8 cellular contexts compared by ENCODE assay signal in genomic region chr6:16419636-16420331, GRCh38.
A peak's percentile ranks its signal among the peaks of the same experiment; 100 is the strongest.
DNase-seq lines count a peak whose midpoint lies in the region; ATAC-seq and TF ChIP-seq lines count a peak whose summit lies in the region.

No MANE protein-coding gene starts in this region.

- H3K27ac ChIP-seq in upper lobe of right lung, result peak overlapping the region; percentile 70
- no peak overlapping the region for H3K27ac ChIP-seq in H9 (ENCODE audit: insufficient read length, low read depth, low read length)

- H3K4me1 Mint-ChIP-seq in activated naive CD4-positive, alpha-beta T cell treated with anti-CD3 and anti-CD28 coated beads, Interleukin-2, amount 10 ng/mL, durations not matched to agents 7 days and 5 days, result peaks cover 47% of the 10 kb centered on the region
- peaks cover 50% of the 10 kb centered on the region for H3K4me1 Mint-ChIP-seq in T-helper 1 cell treated with Interleukin-12 subunit alpha and Interleukin-12 subunit beta and Interleukin-4 antibody, amounts not matched to agents 30 μg/mL and 1 μg/mL, for 36 hours (ENCODE audit: low read depth)
- H3K4me1 Mint-ChIP-seq in H9, result peaks cover 21 to 26% of the 10 kb centered on the region in 2 experiments

- in situ Hi-C loops in ACHN (cut with HindIII; ENCODE audit: low pct_ligation_motif_present, low pct_unique_long_range_greater_than_20kb, low sequenced_read_pairs), result no loop called here

- H3K18ac ChIP-seq in H9 (ENCODE audit: insufficient read length, low read depth, low read length), result no peak overlapping the region

- no peaks in the 10 kb centered on the region for H3K9me3 Mint-ChIP-seq in activated naive CD4-positive, alpha-beta T cell treated with anti-CD3 and anti-CD28 coated beads, Interleukin-2, amount 10 ng/mL, durations not matched to agents 7 days and 5 days
- H3K9me3 Mint-ChIP-seq in T-helper 1 cell treated with Interleukin-12 subunit alpha and Interleukin-12 subunit beta and Interleukin-4 antibody, amounts not matched to agents 30 μg/mL and 1 μg/mL, for 36 hours, result no peaks in the 10 kb centered on the region
- no peaks in the 10 kb centered on the region for H3K9me3 Mint-ChIP-seq in H9

- H3K36me3 Mint-ChIP-seq in activated naive CD4-positive, alpha-beta T cell treated with anti-CD3 and anti-CD28 coated beads, Interleukin-2, amount 10 ng/mL, durations not matched to agents 7 days and 5 days, result peaks cover 24% of the 10 kb centered on the region
- peaks cover 18% of the 10 kb centered on the region for H3K36me3 Mint-ChIP-seq in T-helper 1 cell treated with Interleukin-12 subunit alpha and Interleukin-12 subunit beta and Interleukin-4 antibody, amounts not matched to agents 30 μg/mL and 1 μg/mL, for 36 hours (ENCODE audit: low read depth)
- H3K36me3 Mint-ChIP-seq in H9 (ENCODE audit: insufficient read depth in 1 of 3, low read depth in 3 of 3), result no peaks in the 10 kb centered on the region

- TF ChIP-seq CTCF in upper lobe of right lung (IDR thresholded peaks at IDR 0.05), result no peak
- no peak for TF ChIP-seq CTCF in H9 (conservative IDR thresholded peaks at IDR 0.05)

- H3K79me2 ChIP-seq in H9 (ENCODE audit: insufficient read depth, low read length), result no peaks in the 10 kb centered on the region

- DNase-seq in activated naive CD4-positive, alpha-beta T cell treated with anti-CD3 and anti-CD28 coated beads, Interleukin-2, amount 10 ng/mL, durations not matched to agents 7 days and 5 days, result no peak
- no peak for DNase-seq in activated naive CD4-positive, alpha-beta T cell (lab: John Stamatoyannopoulos, UW)
- DNase-seq in upper lobe of right lung (no peak), ACHN (no peak), left lobe of liver (ENCODE audit: low spot score) (no peak), H9 (no peak)

- H3K4ac ChIP-seq in H9 (ENCODE audit: low read depth, low read length), result no peak overlapping the region

- H4K20me1 ChIP-seq in H9 (ENCODE audit: control insufficient read depth, insufficient read depth, insufficient read length), result no peaks in the 10 kb centered on the region

- no peaks in the 10 kb centered on the region for H3K9me3 ChIP-seq in upper lobe of right lung
- no peaks in the 10 kb centered on the region for H3K9me3 ChIP-seq in H9 (ENCODE audit: control insufficient read depth, low read depth, low read length)

- CTCF ChIA-PET in activated naive CD4-positive, alpha-beta T cell treated with anti-CD3 and anti-CD28 coated beads, Interleukin-2, amount 10 ng/mL, durations not matched to agents 7 days and 5 days (lab: Charles Lee), result interaction anchor here (0.8 to 2.5 kb wide), 3 partner anchors 9 to 342 kb away, joined by 3 to 11 read pairs (median 3); no protein-coding TSS in a partner anchor

- no CpG with 5 or more reads among the region's 10 CpGs for WGBS in H9 (ENCODE audit: extremely low coverage, insufficient read length, low lambda C conversion rate)

- H4K91ac ChIP-seq in H9 (ENCODE audit: insufficient read length, low read depth, low read length), result no peak overlapping the region

- H3K4me1 ChIP-seq in upper lobe of right lung, result peaks cover 18% of the 10 kb centered on the region
- H3K4me1 ChIP-seq in H9 (ENCODE audit: insufficient read depth, low read length), result peaks cover 5% of the 10 kb centered on the region; the same call in 1 of the 2 replicates

- H4K5ac ChIP-seq in H9 (ENCODE audit: insufficient read length, low read depth, low read length), result no peak overlapping the region

- H3K9ac ChIP-seq in H9 (ENCODE audit: extremely low read depth, insufficient read length, low read length), result no peak overlapping the region

- H2BK120ac ChIP-seq in H9 (ENCODE audit: low read depth, low read length, poor library complexity, severe bottlenecking), result no peak overlapping the region

- H3K23me2 ChIP-seq in H9 (ENCODE audit: insufficient read length, low read depth, low read length, poor library complexity, severe bottlenecking), result no peaks in the 10 kb centered on the region

- no peak overlapping the region for H2BK15ac ChIP-seq in H9 (ENCODE audit: low read depth, low read length)

- H2BK5ac ChIP-seq in H9 (ENCODE audit: insufficient read length, low read length), result no peak overlapping the region

- H3K4me3 ChIP-seq in upper lobe of right lung, result no peak overlapping the region

- H3K79me1 ChIP-seq in H9 (ENCODE audit: insufficient read depth, low read depth, low read length, poor library complexity, severe bottlenecking), result no peaks in the 10 kb centered on the region

- no peaks in the 10 kb centered on the region for H3K27me3 Mint-ChIP-seq in activated naive CD4-positive, alpha-beta T cell treated with anti-CD3 and anti-CD28 coated beads, Interleukin-2, amount 10 ng/mL, durations not matched to agents 7 days and 5 days
- no peaks in the 10 kb centered on the region for H3K27me3 Mint-ChIP-seq in T-helper 1 cell treated with Interleukin-12 subunit alpha and Interleukin-12 subunit beta and Interleukin-4 antibody, amounts not matched to agents 30 μg/mL and 1 μg/mL, for 36 hours (ENCODE audit: low read depth)
- no peaks in the 10 kb centered on the region for H3K27me3 Mint-ChIP-seq in H9 (ENCODE audit: low read depth)

- H3K27me3 ChIP-seq in upper lobe of right lung, result no peaks in the 10 kb centered on the region
- no peaks in the 10 kb centered on the region for H3K27me3 ChIP-seq in H9 (ENCODE audit: insufficient read depth, low read length)

- intact Hi-C loops in upper lobe of right lung (cut with DNase I), result no loop called here

- no peak overlapping the region for H2BK12ac ChIP-seq in H9 (ENCODE audit: insufficient read length, low read depth, low read length)

- H2BK20ac ChIP-seq in H9 (ENCODE audit: low read depth, low read length, poor library complexity, severe bottlenecking), result no peak overlapping the region

- no peak overlapping the region for H3K56ac ChIP-seq in H9 (ENCODE audit: insufficient read length, low read depth, low read length)

- no peak overlapping the region for H3K23ac ChIP-seq in H9 (ENCODE audit: insufficient read length, low read depth, low read length)

- no peak overlapping the region for H3K4me2 ChIP-seq in H9 (ENCODE audit: insufficient read depth, insufficient read length, low read length)

- no peak overlapping the region for H2AFZ ChIP-seq in H9 (ENCODE audit: low read length)

- peak overlapping the region; percentile 94 for H3K27ac Mint-ChIP-seq in activated naive CD4-positive, alpha-beta T cell treated with anti-CD3 and anti-CD28 coated beads, Interleukin-2, amount 10 ng/mL, durations not matched to agents 7 days and 5 days
- peak overlapping the region; percentile 99 for H3K27ac Mint-ChIP-seq in T-helper 1 cell treated with Interleukin-12 subunit alpha and Interleukin-12 subunit beta and Interleukin-4 antibody, amounts not matched to agents 30 μg/mL and 1 μg/mL, for 36 hours
- 0 out of 7 replicates have a peak overlapping the region, but pooled peaks of 1 of the 3 experiments have one; percentile 75 for H3K27ac Mint-ChIP-seq in H9

- peak overlapping the region; percentile 59 for H3K4me3 Mint-ChIP-seq in activated naive CD4-positive, alpha-beta T cell treated with anti-CD3 and anti-CD28 coated beads, Interleukin-2, amount 10 ng/mL, durations not matched to agents 7 days and 5 days
- H3K4me3 Mint-ChIP-seq in T-helper 1 cell treated with Interleukin-12 subunit alpha and Interleukin-12 subunit beta and Interleukin-4 antibody, amounts not matched to agents 30 μg/mL and 1 μg/mL, for 36 hours, result peak overlapping the region; percentile 73
- H3K4me3 Mint-ChIP-seq in H9, result no peak overlapping the region

- H4K8ac ChIP-seq in H9 (replicated peaks; ENCODE audit: insufficient read length, low read depth, low read length), result no peak overlapping the region

- H3K36me3 ChIP-seq in upper lobe of right lung, result no peaks in the 10 kb centered on the region

- ATAC-seq in HG02870 (IDR thresholded peaks at IDR 0.05; ENCODE audit: unreplicated experiment) (peak; percentile 50), upper lobe of right lung (no peak), left lobe of liver (no peak)

- H3K14ac ChIP-seq in H9 (ENCODE audit: insufficient read depth, low read length), result no peak overlapping the region

- H2AK5ac ChIP-seq in H9 (ENCODE audit: insufficient read length, low read length), result no peak overlapping the region

- no peak overlapping the region for H3T11ph ChIP-seq in H9 (ENCODE audit: low read length)

Comparison
In these comparisons a context has a peak if more than half of its experiments do, and no peak if none do; other contexts are left out.
1. H3K4me3 Mint-ChIP-seq: peak in activated naive CD4-positive, alpha-beta T cell treated with anti-CD3 and anti-CD28 coated beads, Interleukin-2, amount 10 ng/mL, durations not matched to agents 7 days and 5 days (single experiment) and T-helper 1 cell treated with Interleukin-12 subunit alpha and Interleukin-12 subunit beta and Interleukin-4 antibody, amounts not matched to agents 30 μg/mL and 1 μg/mL, for 36 hours (single experiment); none in H9 (0 of 2).